In genomic region chr1:184911103-184911502, GRCh38 we compare ENCODE assay signal across 18 cellular contexts.
"Had no signal": no experiment of that assay in that cellular context is flagged by ENCODE, and none has a peak within 500 bp of the region (broad histone marks: within the 10 kb centered on the region; RNA-seq: fewer than 3 reads in every experiment).

No MANE protein-coding gene starts in this region.

- H3K27me3 ChIP-seq: ascending aorta, breast epithelium, heart right ventricle, spleen, thyroid gland had no signal

- H3K27me3 Mint-ChIP-seq: activated CD4-positive, alpha-beta T cell treated with anti-CD3 and anti-CD28 coated beads, Interleukin-2, amount 10 ng/mL, durations not matched to agents 7 days and 5 days; stimulated activated memory B cell treated with anti-CD40 and anti-IgM and Interleukin-4, amounts not matched to agents 10 μg/mL and 1 μg/mL and 100 μg/mL, for 72 hours had no signal

- H3K4me1 ChIP-seq: breast epithelium, spleen, thyroid gland had no signal

- H3K4me3 ChIP-seq: ascending aorta, breast epithelium, heart right ventricle, spleen, thyroid gland had no signal

- H3K4me3 Mint-ChIP-seq: activated CD4-positive, alpha-beta T cell treated with anti-CD3 and anti-CD28 coated beads, Interleukin-2, amount 10 ng/mL, durations not matched to agents 7 days and 5 days; activated naive CD4-positive, alpha-beta T cell treated with anti-CD3 and anti-CD28 coated beads for 36 hours; activated naive CD8-positive, alpha-beta T cell treated with anti-CD3 and anti-CD28 coated beads, Interleukin-2, amount 50 U/mL, for 24 hours; activated T-cell treated with anti-CD3 and anti-CD28 coated beads, Interleukin-2, amount 50 U/mL, for 4 hours; nephron progenitor cell; stimulated activated memory B cell treated with anti-CD40 and anti-IgM and Interleukin-4, amounts not matched to agents 10 μg/mL and 1 μg/mL and 100 μg/mL, for 72 hours had no signal

- H3K9me3 Mint-ChIP-seq: activated CD4-positive, alpha-beta T cell treated with anti-CD3 and anti-CD28 coated beads, Interleukin-2, amount 10 ng/mL, durations not matched to agents 7 days and 5 days; activated naive CD4-positive, alpha-beta T cell treated with anti-CD3 and anti-CD28 coated beads for 36 hours; activated naive CD8-positive, alpha-beta T cell treated with anti-CD3 and anti-CD28 coated beads, Interleukin-2, amount 50 U/mL, for 24 hours; activated T-cell treated with anti-CD3 and anti-CD28 coated beads, Interleukin-2, amount 50 U/mL, for 4 hours; nephron progenitor cell; stimulated activated memory B cell treated with anti-CD40 and anti-IgM and Interleukin-4, amounts not matched to agents 10 μg/mL and 1 μg/mL and 100 μg/mL, for 72 hours had no signal

- H3K27ac Mint-ChIP-seq: activated CD4-positive, alpha-beta T cell treated with anti-CD3 and anti-CD28 coated beads, Interleukin-2, amount 10 ng/mL, durations not matched to agents 7 days and 5 days; activated naive CD4-positive, alpha-beta T cell treated with anti-CD3 and anti-CD28 coated beads for 36 hours; activated naive CD8-positive, alpha-beta T cell treated with anti-CD3 and anti-CD28 coated beads, Interleukin-2, amount 50 U/mL, for 24 hours; nephron progenitor cell; stimulated activated memory B cell treated with anti-CD40 and anti-IgM and Interleukin-4, amounts not matched to agents 10 μg/mL and 1 μg/mL and 100 μg/mL, for 72 hours had no signal

- H3K36me3 Mint-ChIP-seq: stimulated activated memory B cell treated with anti-CD40 and anti-IgM and Interleukin-4, amounts not matched to agents 10 μg/mL and 1 μg/mL and 100 μg/mL, for 72 hours had no signal

- ATAC-seq: activated naive CD8-positive, alpha-beta T cell treated with anti-CD3 and anti-CD28 coated beads, Interleukin-2, amount 50 U/mL, for 24 hours; activated T-cell treated with anti-CD3 and anti-CD28 coated beads, Interleukin-2, amount 50 U/mL, for 4 hours; stimulated activated memory B cell treated with anti-CD40 and anti-IgM and Interleukin-4, amounts not matched to agents 10 μg/mL and 1 μg/mL and 100 μg/mL, for 72 hours had no signal

- H3K4me1 Mint-ChIP-seq: activated CD4-positive, alpha-beta T cell treated with anti-CD3 and anti-CD28 coated beads, Interleukin-2, amount 10 ng/mL, durations not matched to agents 7 days and 5 days; nephron progenitor cell had no signal

- DNase-seq: activated CD4-positive, alpha-beta T cell treated with anti-CD3 and anti-CD28 coated beads, Interleukin-2, amount 10 ng/mL, durations not matched to agents 7 days and 5 days; activated CD8-positive, alpha-beta memory T cell treated with anti-CD3 and anti-CD28 coated beads, Interleukin-2, amount 50 U/mL, for 4 hours; activated naive CD4-positive, alpha-beta T cell treated with anti-CD3 and anti-CD28 coated beads for 36 hours; activated naive CD8-positive, alpha-beta T cell treated with anti-CD3 and anti-CD28 coated beads, Interleukin-2, amount 50 U/mL, for 24 hours; activated T-cell treated with anti-CD3 and anti-CD28 coated beads, Interleukin-2, amount 50 U/mL, for 4 hours; dermis blood vessel endothelial cell; effector memory CD4-positive, alpha-beta T cell; heart right ventricle; kidney glomerular epithelial cell; nephron progenitor cell; nucleus accumbens; spleen; stimulated activated CD4-positive, alpha-beta T cell treated with anti-CD3 and anti-CD28 coated beads, Interleukin-4, amount 100 ng/mL, for 4 hours; T-helper 9 cell had no signal

- H3K9me3 ChIP-seq: ascending aorta, breast epithelium, heart right ventricle, spleen, thyroid gland had no signal

- H3K36me3 ChIP-seq: ascending aorta, breast epithelium, heart right ventricle, spleen, thyroid gland had no signal

- H3K27ac ChIP-seq: spleen, thyroid gland had no signal
